ENCODE assay signal across 9 cellular contexts in genomic region chr5:91190333-91190680, GRCh38.
DNase-seq lines count a peak whose midpoint lies in the region; ATAC-seq and TF ChIP-seq lines count a peak whose summit lies in the region.
"Had no signal": no experiment of that assay in that cellular context is flagged by ENCODE, and none has a peak within 500 bp of the region (broad histone marks: within the 10 kb centered on the region; RNA-seq: fewer than 3 reads in every experiment).

No MANE protein-coding gene starts in this region.

- H3K27ac Mint-ChIP-seq in Caco-2 (ENCODE audit: unreplicated experiment): peak overlapping the region; percentile 51

- H3K4me3 Mint-ChIP-seq in Caco-2 (ENCODE audit: unreplicated experiment): no peak overlapping the region

- H3F3A ChIP-seq in PC-9 (ENCODE audit: insufficient read depth, low read depth): no peaks in the 10 kb centered on the region

- no peak for TF ChIP-seq POLR2A in prostate gland (IDR thresholded peaks at IDR 0.05)

- H3K4me1 ChIP-seq in Caco-2 (peaks cover 34% of the 10 kb centered on the region), PC-9 (replicated peaks; ENCODE audit: insufficient read depth) (peaks cover 13% of the 10 kb centered on the region; the same call in 1 of the 2 replicates), foreskin keratinocyte (no peaks in the 10 kb centered on the region), prostate gland (replicated peaks) (no peaks in the 10 kb centered on the region), OCI-LY7 (ENCODE audit: insufficient read depth, low read length, poor library complexity, severe bottlenecking) (no peaks in the 10 kb centered on the region)

- no peak overlapping the region for H3K4me3 ChIP-seq in Caco-2 (ENCODE audit: low read depth, low read length)
- H3K4me3 ChIP-seq in PC-9: no peak overlapping the region
- H3K4me3 ChIP-seq in prostate gland: no peak overlapping the region
- no peak overlapping the region for H3K4me3 ChIP-seq in OCI-LY7 (ENCODE audit: low read depth, low read length, poor library complexity, severe bottlenecking)

- no peaks in the 10 kb centered on the region for H3K27me3 Mint-ChIP-seq in Caco-2 (ENCODE audit: insufficient read depth, unreplicated experiment)

- H3K4me2 ChIP-seq in PC-9 (peak overlapping the region; percentile 35; the same call in 1 of the 2 replicates), OCI-LY7 (ENCODE audit: low read length) (no peak overlapping the region)

- H3K27me3 ChIP-seq in Caco-2 (replicated peaks; ENCODE audit: control insufficient read depth, insufficient read depth, low read length) (no peaks in the 10 kb centered on the region), PC-9 (ENCODE audit: insufficient read depth, low read depth) (no peaks in the 10 kb centered on the region), foreskin keratinocyte (no peaks in the 10 kb centered on the region), prostate gland (replicated peaks; ENCODE audit: insufficient read depth) (no peaks in the 10 kb centered on the region)
- H3K27me3 ChIP-seq: MG63 had no signal

- intact Hi-C loops in Caco-2 (cut with micrococcal nuclease; ENCODE audit: unreplicated experiment): no loop called here
- intact Hi-C loops in PC-9 (cut with micrococcal nuclease; ENCODE audit: unreplicated experiment): no loop called here
- intact Hi-C loops in prostate gland (cut with DNase I): no loop called here
- intact Hi-C loops in OCI-LY7 (cut with micrococcal nuclease; ENCODE audit: unreplicated experiment): no loop called here

- H3K36me3 ChIP-seq in Caco-2 (ENCODE audit: control insufficient read depth, insufficient read depth, low read length) (no peaks in the 10 kb centered on the region), PC-9 (ENCODE audit: low read depth) (no peaks in the 10 kb centered on the region), prostate gland (no peaks in the 10 kb centered on the region), OCI-LY7 (ENCODE audit: insufficient read depth, low read length) (no peaks in the 10 kb centered on the region)
- H3K36me3 ChIP-seq: MG63 had no signal

- POLR2A ChIA-PET in Caco-2 (lab: Charles Lee) (no interaction called here), PC-9 (lab: Charles Lee; ENCODE audit: unreplicated experiment) (no interaction called here), OCI-LY7 (lab: Charles Lee) (no interaction called here)

- H2AFZ ChIP-seq in PC-9: peak overlapping the region; percentile 59; the same call in 1 of the 2 replicates
- no peak overlapping the region for H2AFZ ChIP-seq in OCI-LY7 (ENCODE audit: low read length)

- no peak for TF ChIP-seq CTCF in Caco-2 (IDR thresholded peaks at IDR 0.05; ENCODE audit: insufficient read depth in 1 of 2, low read depth in 1 of 2, low read length in 1 of 2, severe bottlenecking in 1 of 2, unreplicated experiment in 1 of 2)
- no peak for TF ChIP-seq CTCF in PC-9 (conservative IDR thresholded peaks at IDR 0.05)
- TF ChIP-seq CTCF in foreskin keratinocyte (conservative IDR thresholded peaks at IDR 0.05): no peak
- no peak for TF ChIP-seq CTCF in prostate gland (IDR thresholded peaks at IDR 0.05)
- TF ChIP-seq CTCF in OCI-LY7 (conservative IDR thresholded peaks at IDR 0.05; ENCODE audit: low read length): no peak

- H3K9me2 ChIP-seq in PC-9 (ENCODE audit: insufficient read depth) (0 out of 2 replicates have a peak, but pooled peaks cover 4% of the 10 kb centered on the region), OCI-LY7 (ENCODE audit: insufficient read depth, low read length) (no peaks in the 10 kb centered on the region)

- H3K27ac ChIP-seq in PC-9: no peak overlapping the region
- H3K27ac ChIP-seq in foreskin keratinocyte: no peak overlapping the region
- peak overlapping the region; percentile 35 to 38 for H3K27ac ChIP-seq in prostate gland
- H3K27ac ChIP-seq in OCI-LY7 (ENCODE audit: low read depth, low read length, poor library complexity, severe bottlenecking): no peak overlapping the region

- H3K79me2 ChIP-seq in PC-9 (ENCODE audit: low read depth): no peaks in the 10 kb centered on the region
- no peaks in the 10 kb centered on the region for H3K79me2 ChIP-seq in OCI-LY7 (ENCODE audit: insufficient read depth, low read depth, low read length)

- WGBS in prostate gland: 68% methylated on average over 3 of the region's 3 CpGs

- peaks cover 35% of the 10 kb centered on the region for H3K4me1 Mint-ChIP-seq in Caco-2 (ENCODE audit: low read depth, unreplicated experiment)

- no peaks in the 10 kb centered on the region for H3K36me3 Mint-ChIP-seq in Caco-2 (ENCODE audit: insufficient read depth, unreplicated experiment)

- H4K20me1 ChIP-seq in PC-9 (ENCODE audit: insufficient read depth) (no peaks in the 10 kb centered on the region), OCI-LY7 (ENCODE audit: insufficient read depth, low read length) (no peaks in the 10 kb centered on the region)

- ATAC-seq in foreskin keratinocyte: peak; percentile 26

- peaks cover 11% of the 10 kb centered on the region for H3K9me3 Mint-ChIP-seq in Caco-2 (ENCODE audit: unreplicated experiment)

- CTCF ChIA-PET in Caco-2 (lab: Charles Lee) (no interaction called here), PC-9 (lab: Charles Lee) (no interaction called here), OCI-LY7 (lab: Charles Lee; ENCODE audit: unreplicated experiment) (no interaction called here)

- DNase-seq in Caco-2: no peak
- DNase-seq in PC-9: no peak
- DNase-seq in foreskin keratinocyte: no peak
- DNase-seq in prostate gland (ENCODE audit: low spot score): no peak
- DNase-seq in NCI-H524 (lab: John Stamatoyannopoulos, UW): no peak
- no peak for DNase-seq in cortex of kidney (lab: John Stamatoyannopoulos, UW)
- no peak for DNase-seq in OCI-LY7 (ENCODE audit: low spot score)
- no peak for DNase-seq in NCI-H1092 (lab: John Stamatoyannopoulos, UW)

- H3K9me3 ChIP-seq in Caco-2: no peaks in the 10 kb centered on the region
- no peaks in the 10 kb centered on the region for H3K9me3 ChIP-seq in PC-9 (ENCODE audit: insufficient read depth, low read depth)
- no peaks in the 10 kb centered on the region for H3K9me3 ChIP-seq in prostate gland
- no peaks in the 10 kb centered on the region for H3K9me3 ChIP-seq in OCI-LY7 (ENCODE audit: low read length)
- H3K9me3 ChIP-seq: MG63 had no signal

- BruUV-seq in Caco-2 (replicated peaks; lab: Mats Ljungman, UMichigan): no TSS peak
- no TSS peak for BruUV-seq in PC-9 (replicated peaks; lab: Mats Ljungman, UMichigan)
- BruUV-seq in OCI-LY7 (replicated peaks; lab: Mats Ljungman, UMichigan): no TSS peak

Comparison
In these comparisons a context has a peak if more than half of its experiments do, and no peak if none do; other contexts are left out.
1. H3K27ac ChIP-seq: peak in prostate gland (2 of 2); none in PC-9 (single experiment), foreskin keratinocyte (single experiment) and OCI-LY7 (single experiment).